Comparison of ENCODE assay signal across 1 cellular context in the genomic region with DNA sequence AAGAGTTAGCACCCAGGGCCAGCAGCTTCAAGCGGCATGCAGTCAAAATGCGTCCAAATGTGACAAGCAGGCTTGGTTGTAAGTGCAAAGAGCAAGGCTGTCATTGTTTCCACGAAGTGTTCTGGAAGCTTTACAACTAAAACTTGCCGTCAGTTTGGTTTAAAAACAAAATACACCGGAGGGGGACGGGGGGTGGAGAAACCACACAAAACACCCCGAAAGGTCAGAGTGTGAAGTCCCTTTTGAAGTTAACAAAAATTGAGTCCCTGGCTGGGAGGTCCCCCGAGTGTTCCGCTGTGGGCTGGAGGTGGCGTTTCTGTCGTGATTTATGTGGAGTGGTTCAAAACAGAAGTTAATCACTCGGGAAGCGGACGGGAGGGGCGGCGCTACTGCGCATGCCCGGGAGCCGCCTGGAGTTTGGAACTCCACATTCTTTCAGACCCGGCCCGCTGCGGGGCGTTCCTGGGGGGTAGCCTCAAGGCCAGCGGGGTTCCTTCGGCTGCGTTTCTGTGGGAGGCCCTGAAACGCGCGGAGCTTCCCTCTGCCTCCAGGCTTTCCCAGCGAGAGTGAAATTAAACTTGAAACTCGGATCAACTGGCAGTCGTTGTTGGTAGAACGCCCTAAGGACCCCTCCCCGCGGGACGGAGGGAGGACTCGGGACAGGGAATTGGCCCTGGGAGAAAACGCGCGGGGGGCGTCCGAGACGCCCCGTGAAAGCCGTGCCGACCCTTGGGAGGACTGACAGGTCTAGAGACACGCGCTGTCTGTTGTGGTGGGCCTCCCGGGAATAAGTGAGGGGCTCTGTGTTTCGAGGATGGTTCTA.
TF ChIP-seq lines count a peak whose summit lies in the region.

No MANE protein-coding gene starts in this region.

TF ChIP-seq in K562, 482 proteins besides CTCF, POLR2A, EP300 and RAD21 (continued from another document and continues in another):
- TF ChIP-seq FOXK1 (CRISPR knock-in tag; IDR thresholded peaks at IDR 0.05; ENCODE audit: borderline replicate concordance) (no peak; the same call in 1 of the 2 replicates), NR1H2 (CRISPR knock-in tag; IDR thresholded peaks at IDR 0.05) (no peak), ZKSCAN1 (IDR thresholded peaks at IDR 0.05; ENCODE audit: low read depth, low read length) (no peak), MAFF (IDR thresholded peaks at IDR 0.05; ENCODE audit: low read length) (no peak), GATAD2A (IDR thresholded peaks at IDR 0.05) (no peak), SIN3B (IDR thresholded peaks at IDR 0.05; ENCODE audit: low read depth) (no peak), HDAC6 (IDR thresholded peaks at IDR 0.05; ENCODE audit: low read depth, low read length) (no peak), MXI1 (IDR thresholded peaks at IDR 0.05; ENCODE audit: low read depth, low read length) (no peak), MCM7 (IDR thresholded peaks at IDR 0.05) (no peak), DPF2 (IDR thresholded peaks at IDR 0.05) (no peak), CXXC5 (CRISPR knock-in tag; IDR thresholded peaks at IDR 0.05) (peak; percentile 61), BACH1 (tag; IDR thresholded peaks at IDR 0.05) (no peak), MYNN (IDR thresholded peaks at IDR 0.05) (no peak), MYNN (CRISPR knock-in tag; IDR thresholded peaks at IDR 0.05) (no peak), FOXJ2 (tag; IDR thresholded peaks at IDR 0.05) (no peak), SMAD2 (IDR thresholded peaks at IDR 0.05; ENCODE audit: low read depth, low read length) (no peak), STAT5A (IDR thresholded peaks at IDR 0.05; ENCODE audit: borderline replicate concordance, low read length) (no peak), SMAD1 (IDR thresholded peaks at IDR 0.05; ENCODE audit: low read depth, low read length, partially characterized antibody) (peak; percentile 68), SMARCA5 (IDR thresholded peaks at IDR 0.05) (no peak), ZNF239 (CRISPR knock-in tag; IDR thresholded peaks at IDR 0.05) (no peak), ZBTB34 (CRISPR knock-in tag; IDR thresholded peaks at IDR 0.05) (no peak), TEAD4 (IDR thresholded peaks at IDR 0.05; ENCODE audit: low read length) (peak; percentile 38; the same call in 1 of the 2 replicates), TEAD4 (CRISPR knock-in tag; IDR thresholded peaks at IDR 0.05; ENCODE audit: borderline replicate concordance) (no peak), ZC3H11A (IDR thresholded peaks at IDR 0.05; ENCODE audit: low read depth, low read length) (no peak), SOX6 (IDR thresholded peaks at IDR 0.05) (no peak), HDAC8 (tag; IDR thresholded peaks at IDR 0.05) (no peak), ZNF280B (CRISPR knock-in tag; IDR thresholded peaks at IDR 0.05) (no peak), VEZF1 (CRISPR knock-in tag; IDR thresholded peaks at IDR 0.05) (no peak), LCOR (CRISPR knock-in tag; IDR thresholded peaks at IDR 0.05) (peak; percentile 70; the same call in 1 of the 2 replicates), ZFP30 (CRISPR knock-in tag; IDR thresholded peaks at IDR 0.05; ENCODE audit: borderline replicate concordance) (no peak), RFX1 (IDR thresholded peaks at IDR 0.05) (no peak), PATZ1 (CRISPR knock-in tag; IDR thresholded peaks at IDR 0.05; ENCODE audit: borderline replicate concordance) (peak; percentile 81; the same call in 1 of the 2 replicates), CBX1 (IDR thresholded peaks at IDR 0.05; ENCODE audit: low read depth) (0 out of 2 replicates have a peak, but pooled peaks have one; percentile 35), TAF1 (IDR thresholded peaks at IDR 0.05; ENCODE audit: control insufficient read depth, extremely low read depth, insufficient read depth, low read length, severe bottlenecking) (peak; percentile 76), ZC3H4 (CRISPR knock-in tag; IDR thresholded peaks at IDR 0.05; ENCODE audit: borderline replicate concordance) (no peak), TEAD1 (CRISPR knock-in tag; IDR thresholded peaks at IDR 0.05) (0 out of 4 replicates have a peak, but pooled peaks of 1 of the 2 experiments have one; percentile 60), RUNX1 (IDR thresholded peaks at IDR 0.05; ENCODE audit: low read depth) (no peak), DNMT1 (IDR thresholded peaks at IDR 0.05) (no peak), MYC (IDR thresholded peaks at IDR 0.05; ENCODE audit: low read depth, low read length) (no peak; the same call in none of the 2 replicates), MYC (CRISPR knock-in tag; IDR thresholded peaks at IDR 0.05; ENCODE audit: borderline replicate concordance, low read depth) (no peak), PREB (CRISPR knock-in tag; IDR thresholded peaks at IDR 0.05) (no peak), NR2C1 (IDR thresholded peaks at IDR 0.05) (no peak), NR2C1 (tag; IDR thresholded peaks at IDR 0.05) (no peak), ARNT (IDR thresholded peaks at IDR 0.05) (no peak), PTRF (tag; IDR thresholded peaks at IDR 0.05) (no peak), SP2 (IDR thresholded peaks at IDR 0.05; ENCODE audit: extremely low read depth, low read depth, low read length, poor library complexity, severe bottlenecking) (no peak), CCAR2 (IDR thresholded peaks at IDR 0.05; ENCODE audit: low read depth, low read length) (no peak), SMARCB1 (IDR thresholded peaks at IDR 0.05; ENCODE audit: insufficient read length, low read depth) (no peak), ZC3H8 (IDR thresholded peaks at IDR 0.05) (no peak), MIER1 (IDR thresholded peaks at IDR 0.05; ENCODE audit: low read depth) (no peak), DACH1 (IDR thresholded peaks at IDR 0.05; ENCODE audit: partially characterized antibody) (no peak), THRAP3 (IDR thresholded peaks at IDR 0.05; ENCODE audit: borderline replicate concordance) (no peak), ZKSCAN3 (CRISPR knock-in tag; IDR thresholded peaks at IDR 0.05) (no peak)
- TF ChIP-seq, protein P1, sequence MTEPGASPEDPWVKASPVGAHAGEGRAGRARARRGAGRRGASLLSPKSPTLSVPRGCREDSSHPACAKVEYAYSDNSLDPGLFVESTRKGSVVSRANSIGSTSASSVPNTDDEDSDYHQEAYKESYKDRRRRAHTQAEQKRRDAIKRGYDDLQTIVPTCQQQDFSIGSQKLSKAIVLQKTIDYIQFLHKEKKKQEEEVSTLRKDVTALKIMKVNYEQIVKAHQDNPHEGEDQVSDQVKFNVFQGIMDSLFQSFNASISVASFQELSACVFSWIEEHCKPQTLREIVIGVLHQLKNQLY (CRISPR knock-in tag; conservative IDR thresholded peaks at IDR 0.05), result no peak
- TF ChIP-seq, protein P2, sequence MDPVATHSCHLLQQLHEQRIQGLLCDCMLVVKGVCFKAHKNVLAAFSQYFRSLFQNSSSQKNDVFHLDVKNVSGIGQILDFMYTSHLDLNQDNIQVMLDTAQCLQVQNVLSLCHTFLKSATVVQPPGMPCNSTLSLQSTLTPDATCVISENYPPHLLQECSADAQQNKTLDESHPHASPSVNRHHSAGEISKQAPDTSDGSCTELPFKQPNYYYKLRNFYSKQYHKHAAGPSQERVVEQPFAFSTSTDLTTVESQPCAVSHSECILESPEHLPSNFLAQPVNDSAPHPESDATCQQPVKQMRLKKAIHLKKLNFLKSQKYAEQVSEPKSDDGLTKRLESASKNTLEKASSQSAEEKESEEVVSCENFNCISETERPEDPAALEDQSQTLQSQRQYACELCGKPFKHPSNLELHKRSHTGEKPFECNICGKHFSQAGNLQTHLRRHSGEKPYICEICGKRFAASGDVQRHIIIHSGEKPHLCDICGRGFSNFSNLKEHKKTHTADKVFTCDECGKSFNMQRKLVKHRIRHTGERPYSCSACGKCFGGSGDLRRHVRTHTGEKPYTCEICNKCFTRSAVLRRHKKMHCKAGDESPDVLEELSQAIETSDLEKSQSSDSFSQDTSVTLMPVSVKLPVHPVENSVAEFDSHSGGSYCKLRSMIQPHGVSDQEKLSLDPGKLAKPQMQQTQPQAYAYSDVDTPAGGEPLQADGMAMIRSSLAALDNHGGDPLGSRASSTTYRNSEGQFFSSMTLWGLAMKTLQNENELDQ (CRISPR knock-in tag; IDR thresholded peaks at IDR 0.05; ENCODE audit: borderline replicate concordance), result no peak
- TF ChIP-seq, protein P3, sequence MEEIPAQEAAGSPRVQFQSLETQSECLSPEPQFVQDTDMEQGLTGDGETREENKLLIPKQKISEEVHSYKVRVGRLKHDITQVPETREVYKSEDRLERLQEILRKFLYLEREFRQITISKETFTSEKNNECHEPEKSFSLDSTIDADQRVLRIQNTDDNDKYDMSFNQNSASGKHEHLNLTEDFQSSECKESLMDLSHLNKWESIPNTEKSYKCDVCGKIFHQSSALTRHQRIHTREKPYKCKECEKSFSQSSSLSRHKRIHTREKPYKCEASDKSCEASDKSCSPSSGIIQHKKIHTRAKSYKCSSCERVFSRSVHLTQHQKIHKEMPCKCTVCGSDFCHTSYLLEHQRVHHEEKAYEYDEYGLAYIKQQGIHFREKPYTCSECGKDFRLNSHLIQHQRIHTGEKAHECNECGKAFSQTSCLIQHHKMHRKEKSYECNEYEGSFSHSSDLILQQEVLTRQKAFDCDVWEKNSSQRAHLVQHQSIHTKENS (CRISPR knock-in tag; IDR thresholded peaks at IDR 0.05), result no peak
- TF ChIP-seq, protein P4, sequence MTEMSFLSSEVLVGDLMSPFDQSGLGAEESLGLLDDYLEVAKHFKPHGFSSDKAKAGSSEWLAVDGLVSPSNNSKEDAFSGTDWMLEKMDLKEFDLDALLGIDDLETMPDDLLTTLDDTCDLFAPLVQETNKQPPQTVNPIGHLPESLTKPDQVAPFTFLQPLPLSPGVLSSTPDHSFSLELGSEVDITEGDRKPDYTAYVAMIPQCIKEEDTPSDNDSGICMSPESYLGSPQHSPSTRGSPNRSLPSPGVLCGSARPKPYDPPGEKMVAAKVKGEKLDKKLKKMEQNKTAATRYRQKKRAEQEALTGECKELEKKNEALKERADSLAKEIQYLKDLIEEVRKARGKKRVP (CRISPR knock-in tag; IDR thresholded peaks at IDR 0.05), result peak; percentile 37
- TF ChIP-seq, protein P5, sequence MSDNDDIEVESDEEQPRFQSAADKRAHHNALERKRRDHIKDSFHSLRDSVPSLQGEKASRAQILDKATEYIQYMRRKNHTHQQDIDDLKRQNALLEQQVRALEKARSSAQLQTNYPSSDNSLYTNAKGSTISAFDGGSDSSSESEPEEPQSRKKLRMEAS (CRISPR knock-in tag; IDR thresholded peaks at IDR 0.05), result no peak
